In genomic region chr20:63273180-63273579, GRCh38 we compare ENCODE assay signal across 9 cellular contexts. TPM values are rescaled to one million over a fixed set of nuclear protein-coding genes. Genes with fewer than 3 reads are reported as not detected.
DNase-seq lines count a peak whose midpoint lies in the region; ATAC-seq, FAIRE-seq and TF ChIP-seq lines count a peak whose summit lies in the region.
"Had no signal": no experiment of that assay in that cellular context is flagged by ENCODE, and none has a peak within 500 bp of the region (broad histone marks: within the 10 kb centered on the region; RNA-seq: fewer than 3 reads in every experiment).

No MANE protein-coding gene starts in this region.

- no peak for DNase-seq in activated CD4-positive, alpha-beta T cell treated with anti-CD3 and anti-CD28 coated beads, Interleukin-2, amount 10 ng/mL, durations not matched to agents 7 days and 5 days
- DNase-seq in activated CD4-positive, alpha-beta T cell treated with anti-CD3 and anti-CD28 coated beads, Interleukin-2, amount 50 U/mL, for 48 hours: no peak
- DNase-seq in activated naive CD8-positive, alpha-beta T cell treated with anti-CD3 and anti-CD28 coated beads, Interleukin-2, amount 10 ng/mL, durations not matched to agents 7 days and 5 days: no peak
- DNase-seq in left lung: peak in 1 of 2 donors; percentile 79
- no peak for DNase-seq in thoracic aorta (ENCODE audit: low spot score)
- DNase-seq in H54 (ENCODE audit: insufficient read length, low spot score): no peak
- DNase-seq in kidney tubule cell (ENCODE audit: low spot score): no peak
- DNase-seq in NCI-H1694 treated with DMSO at 0.1 percent for 48 hours (lab: John Stamatoyannopoulos, UW): no peak

- H3K4me3 Mint-ChIP-seq in activated CD4-positive, alpha-beta T cell treated with anti-CD3 and anti-CD28 coated beads, Interleukin-2, amount 10 ng/mL, durations not matched to agents 7 days and 5 days: peak overlapping the region; percentile 81
- peak overlapping the region; percentile 88 for H3K4me3 Mint-ChIP-seq in activated naive CD8-positive, alpha-beta T cell treated with anti-CD3 and anti-CD28 coated beads, Interleukin-2, amount 10 ng/mL, durations not matched to agents 7 days and 5 days

- ATAC-seq in activated naive CD8-positive, alpha-beta T cell treated with anti-CD3 and anti-CD28 coated beads, Interleukin-2, amount 10 ng/mL, durations not matched to agents 7 days and 5 days (ENCODE audit: low read depth): no peak
- ATAC-seq in left lung (no peak), thoracic aorta (ENCODE audit: insufficient number of reproducible peaks, low FRiP score, low read depth) (no peak)

- CTCF ChIA-PET in activated CD4-positive, alpha-beta T cell treated with anti-CD3 and anti-CD28 coated beads, Interleukin-2, amount 10 ng/mL, durations not matched to agents 7 days and 5 days (lab: Charles Lee): interaction anchor here (1.0 to 1.2 kb wide), 2 partner anchors 28 to 58 kb away, joined by 3 to 4 read pairs; partner anchors contain the start of gene YTHDF1

- TF ChIP-seq POLR2A in H54 (IDR thresholded peaks at IDR 0.05; ENCODE audit: low read depth, low read length): no peak

- H3K27me3 Mint-ChIP-seq in activated CD4-positive, alpha-beta T cell treated with anti-CD3 and anti-CD28 coated beads, Interleukin-2, amount 10 ng/mL, durations not matched to agents 7 days and 5 days: no peaks in the 10 kb centered on the region
- no peaks in the 10 kb centered on the region for H3K27me3 Mint-ChIP-seq in activated naive CD8-positive, alpha-beta T cell treated with anti-CD3 and anti-CD28 coated beads, Interleukin-2, amount 10 ng/mL, durations not matched to agents 7 days and 5 days

- no peaks in the 10 kb centered on the region for H3K9me3 Mint-ChIP-seq in activated CD4-positive, alpha-beta T cell treated with anti-CD3 and anti-CD28 coated beads, Interleukin-2, amount 10 ng/mL, durations not matched to agents 7 days and 5 days
- no peaks in the 10 kb centered on the region for H3K9me3 Mint-ChIP-seq in activated naive CD8-positive, alpha-beta T cell treated with anti-CD3 and anti-CD28 coated beads, Interleukin-2, amount 10 ng/mL, durations not matched to agents 7 days and 5 days

- TF ChIP-seq CTCF in left lung (IDR thresholded peaks at IDR 0.05): no peak
- no peak for TF ChIP-seq CTCF in thoracic aorta (IDR thresholded peaks at IDR 0.05)

- peak overlapping the region; percentile 68 to 90 for H3K4me3 ChIP-seq in left lung
- H3K4me3 ChIP-seq in thoracic aorta: peak overlapping the region; percentile 93

- H3K27ac ChIP-seq in left lung: peak overlapping the region; percentile 53 to 63
- no peak overlapping the region for H3K27ac ChIP-seq in thoracic aorta

- no peak for FAIRE-seq in H54 (lab: Jason Lieb, UNC)

- peaks cover 4% of the 10 kb centered on the region for H3K36me3 Mint-ChIP-seq in activated CD4-positive, alpha-beta T cell treated with anti-CD3 and anti-CD28 coated beads, Interleukin-2, amount 10 ng/mL, durations not matched to agents 7 days and 5 days (ENCODE audit: low read depth)
- H3K36me3 Mint-ChIP-seq in activated naive CD8-positive, alpha-beta T cell treated with anti-CD3 and anti-CD28 coated beads, Interleukin-2, amount 10 ng/mL, durations not matched to agents 7 days and 5 days: no peaks in the 10 kb centered on the region

- H3K36me3 ChIP-seq in left lung: peaks cover 0 to 27% of the 10 kb centered on the region in 2 donors
- H3K36me3 ChIP-seq in thoracic aorta: peaks cover 16% of the 10 kb centered on the region

- POLR2A ChIA-PET in activated CD4-positive, alpha-beta T cell treated with anti-CD3 and anti-CD28 coated beads, Interleukin-2, amount 10 ng/mL, durations not matched to agents 7 days and 5 days (lab: Charles Lee): no interaction called here
- POLR2A ChIA-PET in activated naive CD8-positive, alpha-beta T cell treated with anti-CD3 and anti-CD28 coated beads, Interleukin-2, amount 10 ng/mL, durations not matched to agents 7 days and 5 days (lab: Charles Lee): interaction anchor here (0.6 to 1.6 kb wide), 5 partner anchors 11 to 479 kb away, joined by 3 to 4 read pairs (median 3); partner anchors contain the start of gene HELZ2

- H3K27me3 ChIP-seq in left lung (peaks cover 0 to 11% of the 10 kb centered on the region in 2 donors), thoracic aorta (replicated peaks; ENCODE audit: insufficient read depth) (no peaks in the 10 kb centered on the region)

- H3K4me1 Mint-ChIP-seq in activated CD4-positive, alpha-beta T cell treated with anti-CD3 and anti-CD28 coated beads, Interleukin-2, amount 10 ng/mL, durations not matched to agents 7 days and 5 days: peaks cover 29% of the 10 kb centered on the region
- H3K4me1 Mint-ChIP-seq in activated naive CD8-positive, alpha-beta T cell treated with anti-CD3 and anti-CD28 coated beads, Interleukin-2, amount 10 ng/mL, durations not matched to agents 7 days and 5 days: peaks cover 14% of the 10 kb centered on the region

- H3K4me1 ChIP-seq in left lung (peaks cover 4 to 30% of the 10 kb centered on the region in 2 donors), thoracic aorta (ENCODE audit: control insufficient read depth in 1 of 2, low read depth in 2 of 2) (peaks cover 17 to 25% of the 10 kb centered on the region in 2 donors)

- peak overlapping the region; percentile 90 for H3K27ac Mint-ChIP-seq in activated CD4-positive, alpha-beta T cell treated with anti-CD3 and anti-CD28 coated beads, Interleukin-2, amount 10 ng/mL, durations not matched to agents 7 days and 5 days
- peak overlapping the region; percentile 79 for H3K27ac Mint-ChIP-seq in activated naive CD8-positive, alpha-beta T cell treated with anti-CD3 and anti-CD28 coated beads, Interleukin-2, amount 10 ng/mL, durations not matched to agents 7 days and 5 days

- no peaks in the 10 kb centered on the region for H3K9me3 ChIP-seq in left lung
- H3K9me3 ChIP-seq in thoracic aorta: no peaks in the 10 kb centered on the region

- intact Hi-C loops in left lung (cut with DNase I): no loop called here

RNA-seq across cellular contexts. Expression of gene ARFGAP1, which starts 0.6 kb away (rescaled TPM):
- total RNA-seq in activated CD4-positive, alpha-beta T cell treated with anti-CD3 and anti-CD28 coated beads, Interleukin-2, amount 10 ng/mL, durations not matched to agents 7 days and 5 days: 10 to 100 TPM; 88.0 to 94.4 TPM
- total RNA-seq in activated naive CD8-positive, alpha-beta T cell treated with anti-CD3 and anti-CD28 coated beads, Interleukin-2, amount 10 ng/mL, durations not matched to agents 7 days and 5 days: 10 to 100 TPM; 86.1 to 87.6 TPM
- total RNA-seq in left lung (10 to 100 TPM; 78.1 to 87.5 TPM), thoracic aorta (100 to 1,000 TPM; 110 to 119 TPM)

RNA-seq across cellular contexts. Expression of gene NKAIN4, which starts 18.9 kb away (rescaled TPM):
- not detected for total RNA-seq in activated CD4-positive, alpha-beta T cell treated with anti-CD3 and anti-CD28 coated beads, Interleukin-2, amount 10 ng/mL, durations not matched to agents 7 days and 5 days
- total RNA-seq in activated naive CD8-positive, alpha-beta T cell treated with anti-CD3 and anti-CD28 coated beads, Interleukin-2, amount 10 ng/mL, durations not matched to agents 7 days and 5 days: not detected
- total RNA-seq in left lung (1 to 10 TPM in 1 of 2 donors, not detected in 1; 1.1 TPM), thoracic aorta (not detected)
- total RNA-seq: M059J had no signal

RNA-seq across cellular contexts. Expression of gene COL20A1, which starts 19.8 kb away (rescaled TPM):
- total RNA-seq in activated CD4-positive, alpha-beta T cell treated with anti-CD3 and anti-CD28 coated beads, Interleukin-2, amount 10 ng/mL, durations not matched to agents 7 days and 5 days: not detected
- total RNA-seq in activated naive CD8-positive, alpha-beta T cell treated with anti-CD3 and anti-CD28 coated beads, Interleukin-2, amount 10 ng/mL, durations not matched to agents 7 days and 5 days: under 1 TPM in 1 of 2 experiments, not detected in 1; 0.26 TPM
- total RNA-seq in left lung (not detected), thoracic aorta (not detected)
- total RNA-seq: M059J had no signal

RNA-seq across cellular contexts. Expression of gene BIRC7, which starts 37.5 kb away (rescaled TPM):
- not detected for total RNA-seq in activated CD4-positive, alpha-beta T cell treated with anti-CD3 and anti-CD28 coated beads, Interleukin-2, amount 10 ng/mL, durations not matched to agents 7 days and 5 days
- not detected for total RNA-seq in activated naive CD8-positive, alpha-beta T cell treated with anti-CD3 and anti-CD28 coated beads, Interleukin-2, amount 10 ng/mL, durations not matched to agents 7 days and 5 days
- under 1 TPM; 0.29 to 0.64 TPM for total RNA-seq in left lung
- not detected for total RNA-seq in thoracic aorta
- total RNA-seq: M059J had no signal

RNA-seq across cellular contexts. Expression of gene YTHDF1, which starts 57.2 kb away (rescaled TPM):
- 10 to 100 TPM; 39.3 to 41.3 TPM for total RNA-seq in activated CD4-positive, alpha-beta T cell treated with anti-CD3 and anti-CD28 coated beads, Interleukin-2, amount 10 ng/mL, durations not matched to agents 7 days and 5 days
- 10 to 100 TPM; 38.0 to 41.2 TPM for total RNA-seq in activated naive CD8-positive, alpha-beta T cell treated with anti-CD3 and anti-CD28 coated beads, Interleukin-2, amount 10 ng/mL, durations not matched to agents 7 days and 5 days
- total RNA-seq in left lung (10 to 100 TPM; 36.3 to 36.9 TPM), thoracic aorta (10 to 100 TPM; 21.8 to 31.8 TPM)

Comparison
In these comparisons a context has a peak if more than half of its experiments do, and no peak if none do; other contexts are left out.
1. H3K27ac ChIP-seq: peak in left lung (2 of 2); none in thoracic aorta (0 of 2).